Comparison of ENCODE assay signal across 12 cellular contexts in genomic region chr21:38567577-38568360, GRCh38.
A peak's percentile ranks its signal among the peaks of the same experiment; 100 is the strongest.
DNase-seq lines count a peak whose midpoint lies in the region; ATAC-seq and TF ChIP-seq lines count a peak whose summit lies in the region.
"Had no signal": no experiment of that assay in that cellular context is flagged by ENCODE, and none has a peak within 500 bp of the region (broad histone marks: within the 10 kb centered on the region; RNA-seq: fewer than 3 reads in every experiment).

No MANE protein-coding gene starts in this region.

- H3K23me2 ChIP-seq in H9 (ENCODE audit: insufficient read length, low read depth, low read length, poor library complexity, severe bottlenecking), result no peaks in the 10 kb centered on the region

- H3K36me3 ChIP-seq in iPS-20b (ENCODE audit: insufficient read depth, low read depth, low read length) (no peaks in the 10 kb centered on the region), subcutaneous abdominal adipose tissue (ENCODE audit: control insufficient read depth in 5 of 5, insufficient read depth in 5 of 5, low read length in 5 of 5) (no peaks in the 10 kb centered on the region), psoas muscle (ENCODE audit: insufficient read depth in 1 of 2, low read depth in 1 of 2) (no peaks in the 10 kb centered on the region)

- H3K27me3 Mint-ChIP-seq in H9 (ENCODE audit: low read depth), result peaks cover 13% of the 10 kb centered on the region

- H4K20me1 ChIP-seq in H9 (ENCODE audit: control insufficient read depth, insufficient read depth, insufficient read length), result no peaks in the 10 kb centered on the region

- no peak overlapping the region for H2BK20ac ChIP-seq in H9 (ENCODE audit: low read depth, low read length, poor library complexity, severe bottlenecking)

- no peak overlapping the region for H3K14ac ChIP-seq in H9 (ENCODE audit: insufficient read depth, low read length)

- H3K4me3 ChIP-seq in iPS-20b (ENCODE audit: low read length), result 0 out of 2 replicates have a peak overlapping the region, but pooled peaks have one; percentile 5
- H3K4me3 ChIP-seq in subcutaneous abdominal adipose tissue (ENCODE audit: low read depth in 1 of 5, low read length in 5 of 5), result peak overlapping the region in 4 of 5 donors; percentile 0 to 42 (median 28)
- H3K4me3 ChIP-seq in psoas muscle, result no peak overlapping the region
- H3K4me3 ChIP-seq: K562, mucosa of descending colon had no signal

- H3K9ac ChIP-seq in H9 (ENCODE audit: extremely low read depth, insufficient read length, low read length), result no peak overlapping the region
- H3K9ac ChIP-seq in iPS-20b (ENCODE audit: low read depth, low read length), result 0 out of 2 replicates have a peak overlapping the region, but pooled peaks have one; percentile 24
- H3K9ac ChIP-seq in subcutaneous abdominal adipose tissue (ENCODE audit: low read length in 5 of 5), result no peak overlapping the region

- H3K18ac ChIP-seq in H9 (ENCODE audit: insufficient read length, low read depth, low read length), result no peak overlapping the region

- no peak overlapping the region for H3T11ph ChIP-seq in H9 (ENCODE audit: low read length)

- H3K9me3 ChIP-seq in H9 (ENCODE audit: control insufficient read depth, low read depth, low read length) (no peaks in the 10 kb centered on the region), iPS-20b (ENCODE audit: insufficient read depth, low read depth, low read length) (no peaks in the 10 kb centered on the region), subcutaneous abdominal adipose tissue (ENCODE audit: control insufficient read depth in 5 of 5, low read length in 5 of 5) (no peaks in the 10 kb centered on the region), psoas muscle (no peaks in the 10 kb centered on the region)
- H3K9me3 ChIP-seq: mucosa of descending colon had no signal

- no CpG with 5 or more reads among the region's 21 CpGs for WGBS in H9 (ENCODE audit: extremely low coverage, insufficient read length, low lambda C conversion rate)
- 20 to 36% (median 23%) methylated on average over 21 of the region's 21 CpGs for WGBS in psoas muscle, 3 donors

- H3K4me1 ChIP-seq in H9 (ENCODE audit: insufficient read depth, low read length) (no peaks in the 10 kb centered on the region), iPS-20b (ENCODE audit: insufficient read depth, low read length) (peaks cover 11% of the 10 kb centered on the region; the same call in 1 of the 2 replicates), subcutaneous abdominal adipose tissue (ENCODE audit: control insufficient read depth in 5 of 5, insufficient read depth in 5 of 5, low read length in 5 of 5) (peaks cover 0 to 7% (median 4%) of the 10 kb centered on the region in 5 donors), psoas muscle (no peaks in the 10 kb centered on the region)

- no peaks in the 10 kb centered on the region for H3K27me3 ChIP-seq in H9 (ENCODE audit: insufficient read depth, low read length)
- H3K27me3 ChIP-seq in iPS-20b (ENCODE audit: insufficient read depth, low read length), result no peaks in the 10 kb centered on the region
- H3K27me3 ChIP-seq in subcutaneous abdominal adipose tissue (ENCODE audit: control insufficient read depth in 5 of 5, insufficient read depth in 4 of 5, low read length in 5 of 5), result peaks cover 7 to 24% (median 16%) of the 10 kb centered on the region in 5 donors
- peaks cover 4 to 15% (median 5%) of the 10 kb centered on the region in 3 donors for H3K27me3 ChIP-seq in psoas muscle (ENCODE audit: insufficient read depth in 3 of 3, low read length in 2 of 3)

- no peaks in the 10 kb centered on the region for H3K79me1 ChIP-seq in H9 (ENCODE audit: insufficient read depth, low read depth, low read length, poor library complexity, severe bottlenecking)

- intact Hi-C loops in psoas muscle (cut with DNase I), result no loop called here

- no peak overlapping the region for H2BK5ac ChIP-seq in H9 (ENCODE audit: insufficient read length, low read length)

- no peak overlapping the region for H4K8ac ChIP-seq in H9 (replicated peaks; ENCODE audit: insufficient read length, low read depth, low read length)

- H3K4me3 Mint-ChIP-seq in H9, result no peak overlapping the region; a peak in 1 of 5 replicates

- DNase-seq in H9 (no peak), amniotic stem cell (lab: John Stamatoyannopoulos, UW) (peak; percentile 36), SIG-M5 (lab: John Stamatoyannopoulos, UW) (no peak), MV-4-11 (lab: John Stamatoyannopoulos, UW) (no peak), psoas muscle (no peak)
- DNase-seq: mucosa of descending colon; NCI-H774; stimulated activated CD4-positive, alpha-beta T cell treated with anti-CD3 and anti-CD28 coated beads, Interleukin-2, amount 100 ng/mL, for 24 hours had no signal

- no peaks in the 10 kb centered on the region for H3K79me2 ChIP-seq in H9 (ENCODE audit: insufficient read depth, low read length)

- H4K91ac ChIP-seq in H9 (ENCODE audit: insufficient read length, low read depth, low read length), result no peak overlapping the region

- no peak overlapping the region for H3K4me2 ChIP-seq in H9 (ENCODE audit: insufficient read depth, insufficient read length, low read length)

- H4K5ac ChIP-seq in H9 (ENCODE audit: insufficient read length, low read depth, low read length), result no peak overlapping the region

- no peaks in the 10 kb centered on the region for H3K36me3 Mint-ChIP-seq in H9 (ENCODE audit: insufficient read depth in 1 of 3, low read depth in 3 of 3)

- peak overlapping the region in 2 of 3 experiments; percentile 41 to 62; a peak in 1 of 7 replicates for H3K27ac Mint-ChIP-seq in H9

- no peak overlapping the region for H3K23ac ChIP-seq in H9 (ENCODE audit: insufficient read length, low read depth, low read length)

- no peak overlapping the region for H2AFZ ChIP-seq in H9 (ENCODE audit: low read length)

- TF ChIP-seq CTCF in H9 (conservative IDR thresholded peaks at IDR 0.05) (no peak), psoas muscle (IDR thresholded peaks at IDR 0.05) (no peak)

- H2AK5ac ChIP-seq in H9 (ENCODE audit: insufficient read length, low read length), result no peak overlapping the region

- no peak overlapping the region for H2BK15ac ChIP-seq in H9 (ENCODE audit: low read depth, low read length)

- no peak overlapping the region for H2BK12ac ChIP-seq in H9 (ENCODE audit: insufficient read length, low read depth, low read length)

- no peak overlapping the region for H2BK120ac ChIP-seq in H9 (ENCODE audit: low read depth, low read length, poor library complexity, severe bottlenecking)

- H3K4ac ChIP-seq in H9 (ENCODE audit: low read depth, low read length), result no peak overlapping the region

- H3K27ac ChIP-seq in H9 (ENCODE audit: insufficient read length, low read depth, low read length) (no peak overlapping the region), iPS-20b (ENCODE audit: low read length) (no peak overlapping the region), subcutaneous abdominal adipose tissue (ENCODE audit: low read depth, low read length) (no peak overlapping the region), psoas muscle (no peak overlapping the region)

- no peak overlapping the region for H3K56ac ChIP-seq in H9 (ENCODE audit: insufficient read length, low read depth, low read length)

- H3K9me3 Mint-ChIP-seq in H9, result no peaks in the 10 kb centered on the region; a peak in 1 of 5 replicates

- H3K4me1 Mint-ChIP-seq in H9, result peaks cover 9 to 11% of the 10 kb centered on the region in 2 experiments

- ATAC-seq in esophagus mucosa (no peak), psoas muscle (no peak)
- ATAC-seq: K562, mucosa of descending colon had no signal
